8 cellular contexts compared by ENCODE assay signal in genomic region chr12:101280006-101280505, GRCh38. TPM values are rescaled to one million over a fixed set of nuclear protein-coding genes. Genes with fewer than 3 reads are reported as not detected.
DNase-seq lines count a peak whose midpoint lies in the region; ATAC-seq, FAIRE-seq and TF ChIP-seq lines count a peak whose summit lies in the region.

Gene UTP20, plus strand, starts transcription at chr12:101280105. Its CDS starts 178 bp downstream, at chr12:101280283.

- H3K4me2 ChIP-seq in keratinocyte (ENCODE audit: control insufficient read depth, extremely low read depth, insufficient read depth, low read depth, low read length) = peak within 1 kb of the TSS; percentile 70

- H3K9me3 ChIP-seq in keratinocyte (ENCODE audit: control insufficient read depth, low read depth, low read length) = no peaks in the 10 kb centered on the region

- no peaks in the 10 kb centered on the region for H3K4me1 ChIP-seq in keratinocyte (ENCODE audit: control insufficient read depth, extremely low read depth, insufficient read depth, low read length)

- peaks cover 35% of the 10 kb centered on the region for H3K79me2 ChIP-seq in keratinocyte (ENCODE audit: control insufficient read depth, insufficient read depth, low read length)

- peak; percentile 99 for DNase-seq in AG20443 (ENCODE audit: low spot score)
- peak; percentile 89 for DNase-seq in NCI-H460 (ENCODE audit: extremely low read depth, low read depth)
- DNase-seq in cerebellar nuclear complex (lab: John Stamatoyannopoulos, UW) = peak; percentile 13 to 76
- DNase-seq in keratinocyte (ENCODE audit: low read depth, low spot score) = peak; percentile 55
- peak; percentile 90 to 91 for DNase-seq in stimulated activated CD4-positive, alpha-beta T cell treated with anti-CD3 and anti-CD28 coated beads, Interleukin-15, amount 100 ng/mL, for 1 hour (ENCODE audit: low read depth in 1 of 2, low spot score in 1 of 2)

- H3K27me3 ChIP-seq in keratinocyte (ENCODE audit: control insufficient read depth, extremely low read depth, insufficient read depth, low read length) = no peaks in the 10 kb centered on the region

- peaks cover 3 to 4% of the 10 kb centered on the region in 2 experiments for H3K36me3 ChIP-seq in keratinocyte (ENCODE audit: control insufficient read depth in 2 of 2, extremely low read depth in 1 of 2, insufficient read depth in 2 of 2, low read length in 2 of 2)

- no peak for FAIRE-seq in keratinocyte (lab: Jason Lieb, UNC)

- ATAC-seq in GM19043 (IDR thresholded peaks at IDR 0.05; ENCODE audit: low read depth, unreplicated experiment) (peak; percentile 98), HG03354 (IDR thresholded peaks at IDR 0.05; ENCODE audit: poor library complexity, severe bottlenecking, unreplicated experiment) (peak; percentile 99)
- peak; percentile 97 to 99 for ATAC-seq in activated CD4-positive, CD25-positive, alpha-beta regulatory T cell treated with anti-CD3 and anti-CD28 coated beads, Interleukin-2, amount 50 U/mL, for 24 hours

- H2AFZ ChIP-seq in keratinocyte (ENCODE audit: control insufficient read depth, low read length) = peak within 1 kb of the TSS; percentile 98

- no peaks in the 10 kb centered on the region for H3K9me1 ChIP-seq in keratinocyte (ENCODE audit: control insufficient read depth, extremely low read depth, insufficient read depth, low read length)

- TF ChIP-seq CTCF in keratinocyte (optimal IDR thresholded peaks at IDR 0.05 in 1 of 3, IDR thresholded peaks at IDR 0.05 in 1 of 3, conservative IDR thresholded peaks at IDR 0.05 in 1 of 3; ENCODE audit: extremely low read depth in 1 of 3, insufficient read depth in 2 of 3, low read length in 3 of 3) = no peak

- dilution Hi-C loops in keratinocyte (cut with MboI; ENCODE audit: extremely low pct_ligation_motif_present, low sequenced_read_pairs) = no loop called here

- H3K27ac ChIP-seq in keratinocyte (ENCODE audit: control insufficient read depth, insufficient read depth, low read length) = peak within 1 kb of the TSS; percentile 84

- peak within 1 kb of the TSS; percentile 90 to 98 (median 98) for H3K4me3 ChIP-seq in keratinocyte (ENCODE audit: control insufficient read depth in 2 of 3, extremely low read depth in 1 of 3, insufficient read depth in 2 of 3, low read depth in 1 of 3, low read length in 3 of 3)

- H3K9ac ChIP-seq in keratinocyte (ENCODE audit: control insufficient read depth, extremely low read depth, insufficient read depth, low read length) = peak within 1 kb of the TSS; percentile 93

- no peaks in the 10 kb centered on the region for H4K20me1 ChIP-seq in keratinocyte (ENCODE audit: control insufficient read depth, extremely low read depth, insufficient read depth, low read length)

RNA-seq across cellular contexts. Expression of gene UTP20, which starts in this region (rescaled TPM):
- total RNA-seq in NCI-H460 (2014; rRNA removed; shearing (Covaris generic)) = 30.8 and 31.7 TPM in 2 replicates
- polyA plus RNA-seq in NCI-H460 (2014; cell fraction: nucleus; rRNA removed) = 22.0 and 30.1 TPM in 2 replicates
- 8.6 to 14.8 TPM (median 13.5 TPM) in 3 replicates for polyA plus RNA-seq in keratinocyte
- 4.0 TPM for polyA plus RNA-seq in keratinocyte (2011; ENCODE audit: low read depth)
- polyA plus RNA-seq in keratinocyte (2011; cell fraction: cytosol; rRNA removed) = 4.0 and 7.9 TPM in 2 replicates
- polyA plus RNA-seq in keratinocyte (2011; cell fraction: nucleus; rRNA removed) = 13.1 and 17.5 TPM in 2 replicates
- 3.7 and 10.7 TPM in 2 replicates for polyA plus RNA-seq in keratinocyte (2012; ENCODE audit: low replicate concordance)
- polyA minus RNA-seq in keratinocyte = 11.5 to 26.7 TPM (median 13.4 TPM) in 3 replicates
- polyA minus RNA-seq in keratinocyte (2011; cell fraction: cytosol; rRNA and poly(A)+ RNA removed) = 6.5 TPM
- 21.6 and 36.1 TPM in 2 replicates for polyA minus RNA-seq in keratinocyte (2011; cell fraction: nucleus; rRNA and poly(A)+ RNA removed)

Comparison
In these comparisons a context has a peak if more than half of its experiments do, and no peak if none do; other contexts are left out.
1. Peak in every context shown above with its lines: DNase-seq, ATAC-seq, H3K4me3 ChIP-seq and H3K27ac ChIP-seq.
2. DNase-seq: peak in every context shown above with its lines; median percentile 99 in AG20443; 90 in stimulated activated CD4-positive, alpha-beta T cell treated with anti-CD3 and anti-CD28 coated beads, Interleukin-15, amount 100 ng/mL, for 1 hour; 89 in NCI-H460; 55 in keratinocyte; 44 in cerebellar nuclear complex.